Comparison of ENCODE assay signal across 23 cellular contexts in the genomic region with DNA sequence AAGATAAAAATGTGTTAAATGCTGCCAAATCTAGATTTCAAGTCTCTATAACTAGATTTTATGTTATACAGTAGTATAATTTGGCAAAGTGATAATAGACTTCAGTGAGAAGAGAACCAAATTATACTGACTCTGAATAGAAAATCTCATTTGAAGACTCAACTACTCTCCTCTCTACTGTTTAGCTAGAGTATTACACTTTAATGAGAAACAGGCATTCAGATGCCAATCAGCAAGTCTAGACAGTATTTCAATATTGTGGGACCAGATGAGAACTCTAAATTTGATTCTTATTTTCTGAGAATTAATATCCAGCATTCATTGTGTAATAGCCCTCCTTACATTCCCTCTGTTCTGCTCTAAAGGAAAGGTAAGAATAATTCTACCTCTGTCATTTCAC.
"Had no signal": no experiment of that assay in that cellular context is flagged by ENCODE, and none has a peak within 500 bp of the region (broad histone marks: within the 10 kb centered on the region; RNA-seq: fewer than 3 reads in every experiment).

No MANE protein-coding gene starts in this region.

- DNase-seq: effector CD8-positive, alpha-beta T cell; effector memory CD8-positive, alpha-beta T cell; endodermal cell; erythroblast; esophagus squamous epithelium; foreskin fibroblast; foreskin melanocyte; gastrocnemius medialis; glutamatergic neuron; head of caudate nucleus; heart right ventricle; hippocampal formation; left cardiac atrium; left lung; left ventricle myocardium superior; lower lobe of right lung; mesenchymal stem cell; mucosa of descending colon; naive B cell; naive thymus-derived CD8-positive, alpha-beta T cell had no signal

- H3K9me3 ChIP-seq: esophagus squamous epithelium, gastrocnemius medialis had no signal

- ATAC-seq: effector memory CD8-positive, alpha-beta T cell; esophagus mucosa; gastrocnemius medialis; heart right ventricle; left cardiac atrium; left lung; left ventricle myocardium superior; lower lobe of right lung; mucosa of descending colon; naive thymus-derived CD8-positive, alpha-beta T cell had no signal

- H3K4me3 ChIP-seq: coronary artery, esophagus squamous epithelium, gastrocnemius medialis, heart right ventricle, left lung, lower lobe of right lung, mucosa of descending colon had no signal

- H3K27me3 ChIP-seq: esophagus squamous epithelium, gastrocnemius medialis, heart right ventricle, left lung had no signal

- H3K27ac ChIP-seq: coronary artery, epithelial cell of prostate, esophagus squamous epithelium, gastrocnemius medialis, heart right ventricle, left lung, lower lobe of right lung had no signal

- H3K36me3 ChIP-seq: esophagus squamous epithelium, gastrocnemius medialis, heart right ventricle, left lung, lower lobe of right lung had no signal

- H3K4me1 ChIP-seq: esophagus squamous epithelium, gastrocnemius medialis, heart right ventricle, left lung, lower lobe of right lung had no signal
